ENCODE assay signal across 19 cellular contexts in the genomic region with DNA sequence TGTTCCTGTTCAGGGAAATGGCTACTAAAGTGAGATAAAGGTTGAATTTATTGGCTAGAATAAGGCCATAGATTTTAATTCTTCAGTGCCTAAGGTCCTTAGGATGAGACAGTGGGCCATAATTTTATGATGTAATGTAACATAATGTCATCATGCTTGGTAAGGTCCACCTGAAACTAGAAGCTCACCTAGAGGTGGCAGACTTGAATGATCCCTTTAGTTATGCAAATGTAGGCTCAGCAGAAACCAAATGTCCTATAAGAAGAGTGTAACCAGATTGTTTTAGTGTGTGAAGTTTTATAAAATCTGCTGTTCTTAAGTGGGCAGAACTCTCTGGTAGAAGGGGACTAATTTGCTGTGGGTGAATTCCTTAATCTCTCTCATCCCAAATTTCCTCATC.
"Had no signal": no experiment of that assay in that cellular context is flagged by ENCODE, and none has a peak within 500 bp of the region (broad histone marks: within the 10 kb centered on the region; RNA-seq: fewer than 3 reads in every experiment).

No MANE protein-coding gene starts in this region.

- H3K36me3 ChIP-seq: esophagus squamous epithelium, ovary, right atrium auricular region, sigmoid colon, stomach, thoracic aorta, transverse colon had no signal

- H3K27me3 ChIP-seq: esophagus squamous epithelium, foreskin keratinocyte, hepatocyte, ovary, right atrium auricular region, sigmoid colon, stomach, transverse colon had no signal

- DNase-seq: dermis blood vessel endothelial cell; esophagus squamous epithelium; foreskin keratinocyte; head of caudate nucleus; kidney glomerular epithelial cell; natural killer cell; nucleus accumbens; ovary; sigmoid colon; stimulated activated CD4-positive, alpha-beta T cell treated with anti-CD3 and anti-CD28 coated beads, Interleukin-2, amount 100 ng/mL, for 24 hours; stimulated activated naive CD4-positive, alpha-beta T cell; stomach; substantia nigra; transverse colon had no signal

- H3K27ac ChIP-seq: esophagus squamous epithelium, foreskin keratinocyte, hepatocyte, ovary, right atrium auricular region, sigmoid colon, skin epidermis, stomach, thoracic aorta, transverse colon had no signal

- H3K4me1 ChIP-seq: esophagus squamous epithelium, foreskin keratinocyte, right atrium auricular region, sigmoid colon, stomach had no signal

- H3K4me2 ChIP-seq: hepatocyte had no signal

- H3K79me2 ChIP-seq: hepatocyte had no signal

- H2AFZ ChIP-seq: hepatocyte had no signal

- H3K9me3 ChIP-seq: esophagus squamous epithelium, ovary, right atrium auricular region, sigmoid colon, stomach, thoracic aorta, transverse colon had no signal

- ATAC-seq: foreskin keratinocyte, left lobe of liver, natural killer cell had no signal

- H3K4me3 ChIP-seq: esophagus squamous epithelium, hepatocyte, ovary, right atrium auricular region, sigmoid colon, skin epidermis, stomach, thoracic aorta, transverse colon had no signal
